ENCODE assay signal across 8 cellular contexts in genomic region chr20:33810885-33811762, GRCh38. TPM values are rescaled to one million over a fixed set of nuclear protein-coding genes. Genes with fewer than 3 reads are reported as not detected.
DNase-seq lines count a peak whose midpoint lies in the region; ATAC-seq and TF ChIP-seq lines count a peak whose summit lies in the region.

Gene CHMP4B (plus strand): TSS chr20:33811348. CDS start chr20:33811469, 121 bp downstream.

- whole genome bisulfite sequencing in spleen, 5 donors, result 1% methylated on average over 50 to 70 of the region's 70 CpGs

- H3K27me3 ChIP-seq in AG04450 (ENCODE audit: control insufficient read depth, insufficient read depth, low read length), result no peaks in the 10 kb centered on the region
- H3K27me3 ChIP-seq in spleen (replicated peaks in 1 of 7), result no peaks in the 10 kb centered on the region

- H3K27me3 Mint-ChIP-seq in activated B cell treated with CpG ODN at 0.5 μM for 24 hours, result no peaks in the 10 kb centered on the region
- H3K27me3 Mint-ChIP-seq in immature natural killer cell (ENCODE audit: low read depth in 3 of 3), result peaks cover 0 to 1% (median 0%) of the 10 kb centered on the region in 3 donors

- peak; percentile 95 for DNase-seq in AG04450 (ENCODE audit: low read depth, low spot score)
- DNase-seq in NCI-H226, result peak; percentile 98
- DNase-seq in activated B cell treated with CpG ODN at 0.5 μM for 24 hours, result peak; percentile 97
- peak; percentile 75 to 99 (median 98) for DNase-seq in caudate nucleus (lab: John Stamatoyannopoulos, UW)
- peak; percentile 97 for DNase-seq in immature natural killer cell
- peak; percentile 100 for DNase-seq in spleen

- H3K9me3 Mint-ChIP-seq in activated B cell treated with CpG ODN at 0.5 μM for 24 hours (no peaks in the 10 kb centered on the region), immature natural killer cell (no peaks in the 10 kb centered on the region)

- POLR2A ChIA-PET in AG04450 (lab: Yijun Ruan, JAX), result interaction anchor here (0.6 to 3.0 kb wide), 6 partner anchors 16 to 301 kb away, joined by 3 to 11 read pairs (median 6); partner anchors contain the start of genes EIF2S2, RALY and ZNF341
- POLR2A ChIA-PET in activated B cell treated with CpG ODN at 0.5 μM for 24 hours (lab: Charles Lee), result interaction anchor here (0.5 to 4.0 kb wide), 22 partner anchors 9 to 552 kb away, joined by 3 to 40 read pairs (median 4); partner anchors contain the start of genes ACTL10, CBFA2T2, CDK5RAP1 and EIF2S2

- H3K4me1 Mint-ChIP-seq in activated B cell treated with CpG ODN at 0.5 μM for 24 hours, result peaks cover 45% of the 10 kb centered on the region
- H3K4me1 Mint-ChIP-seq in immature natural killer cell, result peaks cover 38 to 49% of the 10 kb centered on the region in 2 donors

- H3K4me3 ChIP-seq in AG04450 (ENCODE audit: low read depth, low read length) (peak within 1 kb of the TSS; percentile 99), spleen (peak within 1 kb of the TSS; percentile 50 to 99 (median 93))

- H3K27ac ChIP-seq in AG04450 (ENCODE audit: low read depth, low read length) (peak within 1 kb of the TSS; percentile 100), caudate nucleus (ENCODE audit: low read depth, low read length) (peak within 1 kb of the TSS; percentile 56), spleen (peak within 1 kb of the TSS; percentile 70 to 98 (median 94))

- intact Hi-C loops in activated B cell treated with CpG ODN at 0.5 μM for 24 hours (cut with micrococcal nuclease), result loop anchor here (1.0 to 5.0 kb wide), 15 partner anchors 18 to 1336 kb away; partner anchors contain the start of genes E2F1, EDEM2, EIF2S2 and PXMP4
- intact Hi-C loops in spleen (cut with DNase I; ENCODE audit: low total_unique reads), result no loop called here

- no peaks in the 10 kb centered on the region; the same call in 1 of the 2 replicates for H3K9me3 ChIP-seq in AG04450 (ENCODE audit: control insufficient read depth, insufficient read depth, low read length)
- no peaks in the 10 kb centered on the region for H3K9me3 ChIP-seq in spleen

- H3K4me3 Mint-ChIP-seq in activated B cell treated with CpG ODN at 0.5 μM for 24 hours (peak within 1 kb of the TSS; percentile 98), immature natural killer cell (peak within 1 kb of the TSS; percentile 83 to 96 (median 92))

- H3K36me3 Mint-ChIP-seq in activated B cell treated with CpG ODN at 0.5 μM for 24 hours (ENCODE audit: low read depth), result peaks cover 35% of the 10 kb centered on the region
- no peaks in the 10 kb centered on the region for H3K36me3 Mint-ChIP-seq in immature natural killer cell

- CTCF ChIA-PET in AG04450 (lab: Charles Lee), result interaction anchor here (0.5 to 1.4 kb wide), 3 partner anchors 104 to 319 kb away, joined by 3 to 5 read pairs (median 4); no protein-coding TSS in a partner anchor
- CTCF ChIA-PET in activated B cell treated with CpG ODN at 0.5 μM for 24 hours (lab: Charles Lee), result interaction anchor here (0.9 to 1.7 kb wide), 4 partner anchors 16 to 143 kb away, joined by 3 to 6 read pairs (median 4); no protein-coding TSS in a partner anchor

- H3K27ac Mint-ChIP-seq in activated B cell treated with CpG ODN at 0.5 μM for 24 hours (peak within 1 kb of the TSS; percentile 92), immature natural killer cell (peak within 1 kb of the TSS; percentile 89 to 98 (median 92))

- TF ChIP-seq POLR2A in spleen (IDR thresholded peaks at IDR 0.05), result peak in 2 of 3 donors; percentile 51 to 76

- TF ChIP-seq CTCF in AG04450 (IDR thresholded peaks at IDR 0.05; ENCODE audit: low read depth, low read length) (no peak), activated B cell treated with CpG ODN at 0.5 μM for 24 hours (IDR thresholded peaks at IDR 0.05) (no peak), spleen (IDR thresholded peaks at IDR 0.05 in 8 of 11, conservative IDR thresholded peaks at IDR 0.05 in 3 of 11) (peak in 3 of 11 experiments; percentile 17 to 43 (median 39))

- ATAC-seq in GM18909 (IDR thresholded peaks at IDR 0.05; ENCODE audit: poor library complexity, unreplicated experiment), result peak; percentile 98
- ATAC-seq in HG03175 (IDR thresholded peaks at IDR 0.05; ENCODE audit: unreplicated experiment), result peak; percentile 97
- ATAC-seq in activated B cell treated with CpG ODN at 0.5 μM for 24 hours (ENCODE audit: low read depth), result peak; percentile 95

- peaks cover 32 to 59% (median 45%) of the 10 kb centered on the region in 6 donors for H3K4me1 ChIP-seq in spleen

- peaks cover 0 to 19% (median 0%) of the 10 kb centered on the region in 6 donors for H3K36me3 ChIP-seq in spleen

RNA-seq across cellular contexts. Expression of gene CHMP4B, which starts in this region (rescaled TPM):
- polyA plus RNA-seq in AG04450 (2011; rRNA removed) (92.4 and 97.4 TPM in 2 replicates), immature natural killer cell (1 to 10 TPM; 1.3 to 8.1 (median 3.7) TPM), spleen (100 to 1,000 TPM in 1 of 3 donors, 10 to 100 TPM in 2; 75.0 to 118 (median 89.9) TPM)
- polyA minus RNA-seq in AG04450 (2011; rRNA and poly(A)+ RNA removed), result 33.7 and 37.5 TPM in 2 replicates
- total RNA-seq in activated B cell treated with CpG ODN at 0.5 μM for 24 hours (116 and 121 TPM in 2 replicates), spleen (10 to 100 TPM; 44.9 to 79.1 (median 71.8) TPM)

Comparison
In these comparisons a context has a peak if more than half of its experiments do, and no peak if none do; other contexts are left out.
1. Peak in every context shown above with its lines: DNase-seq, ATAC-seq, H3K4me3 ChIP-seq and H3K27ac ChIP-seq.
2. RNA of gene CHMP4B (polyA plus RNA-seq): 92.4 to 97.4 TPM in AG04450 and 75.0 to 118 TPM in spleen; 1.3 to 8.1 TPM in immature natural killer cell; every median in the first group is over 4 times any median in the second.